8 cellular contexts compared by ENCODE assay signal in the genomic region with DNA sequence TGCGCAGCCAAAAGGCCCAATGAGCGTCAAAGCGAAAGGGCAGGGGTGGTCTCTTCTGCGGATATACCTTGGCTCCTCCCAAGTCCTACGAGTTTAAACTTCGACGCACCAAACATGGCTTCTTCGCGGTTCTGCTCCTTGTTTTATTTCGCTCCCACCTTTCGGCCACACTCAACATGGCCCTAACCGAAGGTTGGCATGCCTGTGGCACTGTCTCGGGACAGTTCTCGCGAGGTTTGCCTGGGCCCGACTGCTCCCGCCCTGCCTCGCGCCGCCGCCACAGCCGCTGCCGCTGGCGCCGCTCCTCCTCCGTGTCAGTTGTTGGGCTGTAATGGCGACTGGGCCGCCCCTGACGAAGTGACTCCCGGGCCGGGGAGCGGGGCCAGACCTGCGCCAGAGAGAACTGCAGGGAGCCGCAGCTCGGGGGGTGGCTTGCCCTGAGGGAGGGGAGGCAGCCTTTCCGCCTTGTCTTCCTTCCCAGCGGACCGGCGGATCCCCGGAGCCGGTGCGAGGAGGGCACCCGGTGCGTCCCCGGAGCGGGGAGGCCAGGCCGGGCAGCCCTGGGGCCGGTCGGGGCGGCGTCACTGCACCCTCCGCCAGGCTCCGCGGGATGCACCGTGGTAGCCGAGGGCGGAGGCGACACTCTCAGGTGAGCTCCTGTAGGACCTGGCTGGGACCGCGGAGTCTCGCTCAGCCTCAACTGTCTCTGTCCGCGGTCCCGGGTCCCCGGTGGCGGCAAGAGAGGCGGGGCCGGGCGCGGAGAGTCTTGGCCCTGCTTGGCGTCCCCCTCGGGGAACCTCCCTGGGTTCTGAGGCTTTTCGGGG. TPM values are rescaled to one million over a fixed set of nuclear protein-coding genes. Genes with fewer than 3 reads are reported as not detected.
DNase-seq lines count a peak whose midpoint lies in the region; ATAC-seq and TF ChIP-seq lines count a peak whose summit lies in the region.

A gene with protein sequence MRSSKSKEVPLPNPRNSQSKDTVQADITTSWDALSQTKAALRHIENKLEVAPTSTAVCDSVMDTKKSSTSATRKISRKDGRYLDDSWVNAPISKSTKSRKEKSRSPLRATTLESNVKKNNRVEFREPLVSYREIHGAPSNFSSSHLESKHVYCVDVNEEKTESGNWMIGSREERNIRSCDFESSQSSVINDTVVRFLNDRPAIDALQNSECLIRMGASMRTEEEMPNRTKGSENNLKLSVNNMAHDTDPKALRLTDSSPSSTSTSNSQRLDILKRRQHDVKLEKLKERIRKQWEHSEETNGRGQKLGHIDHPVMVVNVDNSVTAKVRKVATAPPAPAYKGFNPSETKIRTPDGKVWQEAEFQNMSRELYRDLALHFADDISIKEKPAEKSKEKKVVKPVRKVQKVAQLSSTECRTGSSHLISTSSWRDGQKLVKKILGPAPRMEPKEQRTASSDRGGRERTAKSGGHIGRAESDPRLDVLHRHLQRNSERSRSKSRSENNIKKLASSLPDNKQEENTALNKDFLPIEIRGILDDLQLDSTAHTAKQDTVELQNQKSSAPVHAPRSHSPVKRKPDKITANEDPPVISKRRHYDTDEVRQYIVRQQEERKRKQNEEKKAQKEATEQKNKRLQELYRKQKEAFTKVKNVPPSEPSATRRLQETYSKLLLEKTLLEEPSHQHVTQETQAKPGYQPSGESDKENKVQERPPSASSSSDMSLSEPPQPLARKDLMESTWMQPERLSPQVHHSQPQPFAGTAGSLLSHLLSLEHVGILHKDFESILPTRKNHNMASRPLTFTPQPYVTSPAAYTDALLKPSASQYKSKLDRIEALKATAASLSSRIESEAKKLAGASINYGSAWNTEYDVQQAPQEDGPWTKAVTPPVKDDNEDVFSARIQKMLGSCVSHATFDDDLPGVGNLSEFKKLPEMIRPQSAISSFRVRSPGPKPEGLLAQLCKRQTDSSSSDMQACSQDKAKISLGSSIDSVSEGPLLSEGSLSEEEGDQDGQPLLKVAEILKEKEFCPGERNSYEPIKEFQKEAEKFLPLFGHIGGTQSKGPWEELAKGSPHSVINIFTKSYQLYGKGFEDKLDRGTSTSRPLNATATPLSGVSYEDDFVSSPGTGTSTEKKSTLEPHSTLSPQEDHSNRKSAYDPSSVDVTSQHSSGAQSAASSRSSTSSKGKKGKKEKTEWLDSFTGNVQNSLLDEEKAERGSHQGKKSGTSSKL (N-terminal part only) (plus strand): TSS at position 317 of the 824 bp plus-strand sequence. CDS start 31,372 bp downstream, outside the sequence.

- POLR2A ChIA-PET in naive thymus-derived CD4-positive, alpha-beta T cell (lab: Charles Lee) = interaction anchor here (0.6 to 5.8 kb wide), 22 partner anchors 9 to 1079 kb away, joined by 3 to 82 read pairs (median 4); a partner anchor contains a TSS

- H3K9ac ChIP-seq in fibroblast of lung (ENCODE audit: insufficient read depth, low read length) = peak within 1 kb of the TSS; percentile 93

- H3K4me3 ChIP-seq in RWPE2 (ENCODE audit: severe bottlenecking) = peak within 1 kb of the TSS; percentile 90
- peak within 1 kb of the TSS; percentile 58 to 91 (median 82) for H3K4me3 ChIP-seq in fibroblast of lung (replicated peaks in 1 of 4; ENCODE audit: control extremely low read depth in 1 of 4, insufficient read depth in 1 of 4, low read depth in 3 of 4, low read length in 4 of 4)
- peak within 1 kb of the TSS; percentile 67 for H3K4me3 ChIP-seq in naive thymus-derived CD4-positive, alpha-beta T cell (ENCODE audit: low read length)

- H3K36me3 Mint-ChIP-seq in activated T-helper 2 cell treated with anti-CD3 and anti-CD28 coated beads, Interferon-gamma antibody, Interleukin-2, Interleukin-4, amounts not matched to agents 10 μg/mL and 5 μg/mL and 100 μg/mL, durations not matched to agents 14 hours and 24 hours and 36 hours (ENCODE audit: low read depth) = no peaks in the 10 kb centered on the region
- H3K36me3 Mint-ChIP-seq in naive thymus-derived CD4-positive, alpha-beta T cell = peaks cover 0 to 15% (median 0%) of the 10 kb centered on the region in 5 donors
- no peaks in the 10 kb centered on the region for H3K36me3 Mint-ChIP-seq in stimulated activated naive B cell treated with anti-CD40 and anti-IgM and Interleukin-4, amounts not matched to agents 10 μg/mL and 1 μg/mL and 100 μg/mL, for 72 hours

- intact Hi-C loops in activated T-helper 2 cell treated with anti-CD3 and anti-CD28 coated beads, Interferon-gamma antibody, Interleukin-2, Interleukin-4, amounts not matched to agents 10 μg/mL and 5 μg/mL and 100 μg/mL, durations not matched to agents 14 hours and 24 hours and 36 hours (cut with micrococcal nuclease) = loop anchor here (5.0 kb wide), 2 partner anchors 198 to 917 kb away; a partner anchor contains a TSS
- intact Hi-C loops in naive thymus-derived CD4-positive, alpha-beta T cell (cut with micrococcal nuclease) = loop anchor here (1.0 to 10.0 kb wide), 18 partner anchors 37 to 1150 kb away; a partner anchor contains a TSS

- peak within 1 kb of the TSS; percentile 94 for H2AFZ ChIP-seq in fibroblast of lung (ENCODE audit: low read length)

- CTCF ChIA-PET in naive thymus-derived CD4-positive, alpha-beta T cell (lab: Charles Lee) = interaction anchor here (0.9 to 1.9 kb wide), 5 partner anchors 72 to 140 kb away, joined by 3 to 5 read pairs (median 3); no protein-coding TSS in a partner anchor

- H3K4me1 ChIP-seq in RWPE2 (ENCODE audit: insufficient read depth, poor library complexity, severe bottlenecking) (peaks cover 14% of the 10 kb centered on the region), fibroblast of lung (ENCODE audit: control insufficient read depth, extremely low read depth, insufficient read depth, low read length) (peaks cover 2% of the 10 kb centered on the region)
- H3K4me1 ChIP-seq in naive thymus-derived CD4-positive, alpha-beta T cell (ENCODE audit: control insufficient read depth in 2 of 2, insufficient read depth in 2 of 2, low read length in 2 of 2) = peaks cover 32 to 42% of the 10 kb centered on the region in 2 donors

- H4K20me1 ChIP-seq in fibroblast of lung (ENCODE audit: control insufficient read depth, extremely low read depth, insufficient read depth, low read length) = no peaks in the 10 kb centered on the region

- H3K4me1 Mint-ChIP-seq in activated T-helper 2 cell treated with anti-CD3 and anti-CD28 coated beads, Interferon-gamma antibody, Interleukin-2, Interleukin-4, amounts not matched to agents 10 μg/mL and 5 μg/mL and 100 μg/mL, durations not matched to agents 14 hours and 24 hours and 36 hours (ENCODE audit: low read depth) = peaks cover 34% of the 10 kb centered on the region
- H3K4me1 Mint-ChIP-seq in naive thymus-derived CD4-positive, alpha-beta T cell = peaks cover 34 to 72% (median 62%) of the 10 kb centered on the region in 7 donors
- peaks cover 37 to 63% of the 10 kb centered on the region in 2 donors for H3K4me1 Mint-ChIP-seq in stimulated activated naive B cell treated with anti-CD40 and anti-IgM and Interleukin-4, amounts not matched to agents 10 μg/mL and 1 μg/mL and 100 μg/mL, for 72 hours

- H3K27ac ChIP-seq in RWPE2 (ENCODE audit: poor library complexity, severe bottlenecking) (peak within 1 kb of the TSS; percentile 65), fibroblast of lung (ENCODE audit: insufficient read depth, low read length) (peak within 1 kb of the TSS; percentile 89)
- peak within 1 kb of the TSS; percentile 95 for H3K27ac ChIP-seq in naive thymus-derived CD4-positive, alpha-beta T cell (ENCODE audit: low read depth, low read length)

- H3K9me3 Mint-ChIP-seq in activated T-helper 2 cell treated with anti-CD3 and anti-CD28 coated beads, Interferon-gamma antibody, Interleukin-2, Interleukin-4, amounts not matched to agents 10 μg/mL and 5 μg/mL and 100 μg/mL, durations not matched to agents 14 hours and 24 hours and 36 hours = no peaks in the 10 kb centered on the region
- H3K9me3 Mint-ChIP-seq in naive thymus-derived CD4-positive, alpha-beta T cell = peaks cover 0 to 2% (median 0%) of the 10 kb centered on the region in 11 donors
- no peaks in the 10 kb centered on the region for H3K9me3 Mint-ChIP-seq in stimulated activated naive B cell treated with anti-CD40 and anti-IgM and Interleukin-4, amounts not matched to agents 10 μg/mL and 1 μg/mL and 100 μg/mL, for 72 hours

- H3K79me2 ChIP-seq in fibroblast of lung (ENCODE audit: control insufficient read depth, insufficient read depth, low read length) = peaks cover 48% of the 10 kb centered on the region

- H3K9me3 ChIP-seq in RWPE2 (ENCODE audit: severe bottlenecking) = no peaks in the 10 kb centered on the region
- H3K9me3 ChIP-seq in fibroblast of lung (ENCODE audit: control insufficient read depth, insufficient read depth, low read depth, low read length) = no peaks in the 10 kb centered on the region
- no peaks in the 10 kb centered on the region for H3K9me3 ChIP-seq in naive thymus-derived CD4-positive, alpha-beta T cell (ENCODE audit: control insufficient read depth in 2 of 3, low read length in 3 of 3)

- H3K27ac Mint-ChIP-seq in activated T-helper 2 cell treated with anti-CD3 and anti-CD28 coated beads, Interferon-gamma antibody, Interleukin-2, Interleukin-4, amounts not matched to agents 10 μg/mL and 5 μg/mL and 100 μg/mL, durations not matched to agents 14 hours and 24 hours and 36 hours = peak within 1 kb of the TSS; percentile 98
- H3K27ac Mint-ChIP-seq in naive thymus-derived CD4-positive, alpha-beta T cell = peak within 1 kb of the TSS; percentile 91 to 99 (median 97)
- peak within 1 kb of the TSS; percentile 94 for H3K27ac Mint-ChIP-seq in stimulated activated naive B cell treated with anti-CD40 and anti-IgM and Interleukin-4, amounts not matched to agents 10 μg/mL and 1 μg/mL and 100 μg/mL, for 72 hours

- peak within 1 kb of the TSS; percentile 85 for H3K4me2 ChIP-seq in fibroblast of lung (ENCODE audit: extremely low read depth, insufficient read depth, low read length)

- H3K36me3 ChIP-seq in RWPE2 (ENCODE audit: low read depth) = no peaks in the 10 kb centered on the region
- H3K36me3 ChIP-seq in fibroblast of lung (ENCODE audit: control insufficient read depth, insufficient read depth, low read length) = no peaks in the 10 kb centered on the region
- peaks cover 0 to 7% (median 0%) of the 10 kb centered on the region in 3 experiments for H3K36me3 ChIP-seq in naive thymus-derived CD4-positive, alpha-beta T cell (ENCODE audit: control insufficient read depth in 2 of 3, insufficient read depth in 3 of 3, low read length in 3 of 3)

- H3K4me3 Mint-ChIP-seq in activated T-helper 2 cell treated with anti-CD3 and anti-CD28 coated beads, Interferon-gamma antibody, Interleukin-2, Interleukin-4, amounts not matched to agents 10 μg/mL and 5 μg/mL and 100 μg/mL, durations not matched to agents 14 hours and 24 hours and 36 hours (ENCODE audit: low read depth) = peak within 1 kb of the TSS; percentile 87
- peak within 1 kb of the TSS; percentile 81 to 97 (median 93) for H3K4me3 Mint-ChIP-seq in naive thymus-derived CD4-positive, alpha-beta T cell
- peak within 1 kb of the TSS; percentile 82 to 87 for H3K4me3 Mint-ChIP-seq in stimulated activated naive B cell treated with anti-CD40 and anti-IgM and Interleukin-4, amounts not matched to agents 10 μg/mL and 1 μg/mL and 100 μg/mL, for 72 hours

- TF ChIP-seq CTCF in RWPE2 (IDR thresholded peaks at IDR 0.05; ENCODE audit: poor library complexity, severe bottlenecking) (no peak), fibroblast of lung (conservative IDR thresholded peaks at IDR 0.05 in 1 of 2, IDR thresholded peaks at IDR 0.05 in 1 of 2; ENCODE audit: low read depth in 1 of 2, low read length in 2 of 2) (no peak)

- H3K27me3 ChIP-seq in RWPE2 (ENCODE audit: insufficient read depth, poor library complexity, severe bottlenecking) = no peaks in the 10 kb centered on the region
- no peaks in the 10 kb centered on the region for H3K27me3 ChIP-seq in fibroblast of lung (ENCODE audit: control insufficient read depth, insufficient read depth, low read length)
- H3K27me3 ChIP-seq in naive thymus-derived CD4-positive, alpha-beta T cell (ENCODE audit: control insufficient read depth in 2 of 2, insufficient read depth in 2 of 2, low read length in 2 of 2) = no peaks in the 10 kb centered on the region

- DNase-seq in EH (ENCODE audit: low read depth) (peak; percentile 100), H4 (ENCODE audit: low spot score) (peak; percentile 99), LoVo (ENCODE audit: low spot score) (peak; percentile 98), RWPE2 (ENCODE audit: low spot score) (peak; percentile 97), fibroblast of lung (ENCODE audit: low read depth in 2 of 2) (peak; percentile 99 to 100)
- DNase-seq in activated T-helper 2 cell treated with anti-CD3 and anti-CD28 coated beads, Interferon-gamma antibody, Interleukin-2, Interleukin-4, amounts not matched to agents 10 μg/mL and 5 μg/mL and 100 μg/mL, durations not matched to agents 14 hours and 24 hours and 36 hours (ENCODE audit: low spot score) = peak; percentile 98
- DNase-seq in naive thymus-derived CD4-positive, alpha-beta T cell = peak; percentile 93 to 99 (median 98)
- DNase-seq in stimulated activated naive B cell treated with anti-CD40 and anti-IgM and Interleukin-4, amounts not matched to agents 10 μg/mL and 1 μg/mL and 100 μg/mL, for 72 hours = peak; percentile 99

- no peaks in the 10 kb centered on the region for H3K27me3 Mint-ChIP-seq in activated T-helper 2 cell treated with anti-CD3 and anti-CD28 coated beads, Interferon-gamma antibody, Interleukin-2, Interleukin-4, amounts not matched to agents 10 μg/mL and 5 μg/mL and 100 μg/mL, durations not matched to agents 14 hours and 24 hours and 36 hours (ENCODE audit: low read depth)
- H3K27me3 Mint-ChIP-seq in naive thymus-derived CD4-positive, alpha-beta T cell = no peaks in the 10 kb centered on the region
- H3K27me3 Mint-ChIP-seq in stimulated activated naive B cell treated with anti-CD40 and anti-IgM and Interleukin-4, amounts not matched to agents 10 μg/mL and 1 μg/mL and 100 μg/mL, for 72 hours = no peaks in the 10 kb centered on the region

- peak; percentile 94 for ATAC-seq in RWPE2 (ENCODE audit: low read depth)
- ATAC-seq in naive thymus-derived CD4-positive, alpha-beta T cell = peak; percentile 92
- peak; percentile 90 to 91 for ATAC-seq in stimulated activated naive B cell treated with anti-CD40 and anti-IgM and Interleukin-4, amounts not matched to agents 10 μg/mL and 1 μg/mL and 100 μg/mL, for 72 hours (replicated peaks)

RNA-seq across cellular contexts. Expression of the gene that starts here (rescaled TPM):
- 15.4 and 17.9 TPM in 2 replicates for total RNA-seq in H4 (2014; rRNA removed; shearing (Covaris generic))
- total RNA-seq in activated T-helper 2 cell treated with anti-CD3 and anti-CD28 coated beads, Interferon-gamma antibody, Interleukin-2, Interleukin-4, amounts not matched to agents 10 μg/mL and 5 μg/mL and 100 μg/mL, durations not matched to agents 14 hours and 24 hours and 36 hours = 41.2 and 43.7 TPM in 2 replicates
- total RNA-seq in fibroblast of lung = 71.1 and 101 TPM in 2 replicates
- 14.3 and 19.0 TPM in 2 replicates for polyA plus RNA-seq in fibroblast of lung
- 8.8 and 11.6 TPM in 2 replicates for polyA plus RNA-seq in fibroblast of lung (2012)
- polyA minus RNA-seq in fibroblast of lung (ENCODE audit: low replicate concordance) = 25.8 and 44.3 TPM in 2 replicates
- total RNA-seq in naive thymus-derived CD4-positive, alpha-beta T cell = 10 to 100 TPM; 56.1 to 90.1 (median 64.4) TPM
- 10 to 100 TPM; 39.1 to 50.2 TPM for polyA plus RNA-seq in naive thymus-derived CD4-positive, alpha-beta T cell

Comparison
In these comparisons a context has a peak if more than half of its experiments do, and no peak if none do; other contexts are left out.
1. Peak in every context shown above with its lines: DNase-seq, ATAC-seq, H3K4me3 ChIP-seq and H3K27ac ChIP-seq.